15 cellular contexts compared by ENCODE assay signal in the genomic region with DNA sequence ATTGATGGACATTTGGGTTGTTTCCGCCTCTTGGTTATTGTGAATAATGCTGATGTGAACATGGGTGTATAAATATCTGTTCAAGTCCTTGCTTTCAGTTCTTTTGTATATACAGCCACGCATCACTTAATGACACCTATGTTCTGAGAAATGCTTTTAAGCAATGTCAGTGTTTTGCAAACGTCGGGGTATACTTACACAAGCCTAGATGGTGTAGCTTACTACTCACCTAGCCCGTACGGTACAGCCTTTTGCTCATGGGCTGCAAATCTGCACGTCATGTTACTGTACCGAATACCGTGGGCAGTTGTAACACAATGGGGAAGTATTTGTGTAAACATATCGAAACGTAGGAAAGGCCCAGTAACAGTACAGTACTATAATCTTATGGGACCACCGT. TPM values are rescaled to one million over a fixed set of nuclear protein-coding genes. Genes with fewer than 3 reads are reported as not detected.
A peak's percentile ranks its signal among the peaks of the same experiment; 100 is the strongest.
DNase-seq lines count a peak whose midpoint lies in the region; ATAC-seq, FAIRE-seq and TF ChIP-seq lines count a peak whose summit lies in the region.
"Had no signal": no experiment of that assay in that cellular context is flagged by ENCODE, and none has a peak within 500 bp of the region (broad histone marks: within the 10 kb centered on the region; RNA-seq: fewer than 3 reads in every experiment).

No MANE protein-coding gene starts in this region.

- no peak for TF ChIP-seq POLR2A in GM12892 (IDR thresholded peaks at IDR 0.05; ENCODE audit: low read depth, low read length)

- DNase-seq in GM12892 (ENCODE audit: insufficient read length) (no peak), HL-60 (ENCODE audit: low read depth in 1 of 2, low spot score in 1 of 2) (peak in 1 of 2 experiments; percentile 65), left lung (no peak), 8988T (no peak), RWPE1 (ENCODE audit: low spot score) (no peak), NCI-H510A (lab: John Stamatoyannopoulos, UW) (no peak), SKM-1 treated with dmso at 0.1 percent for 144 hours (lab: John Stamatoyannopoulos, UW; ENCODE audit: unreplicated experiment) (no peak)
- DNase-seq: activated CD4-positive, alpha-beta T cell treated with anti-CD3 and anti-CD28 coated beads for 1 hour; BE2C; GDM1; mesenchymal stem cell; MG63; SHP77; stimulated activated naive CD4-positive, alpha-beta T cell treated with Interleukin-2 at 50 U/mL for 16 hours had no signal

- H3K9me3 ChIP-seq in left lung: peaks cover 0 to 3% of the 10 kb centered on the region in 2 donors
- H3K9me3 ChIP-seq: BE2C had no signal

- H3K27me3 ChIP-seq in HL-60 (ENCODE audit: insufficient read depth, poor library complexity, severe bottlenecking) (no peaks in the 10 kb centered on the region), left lung (no peaks in the 10 kb centered on the region)
- H3K27me3 ChIP-seq: BE2C, MG63 had no signal

- CTCF ChIA-PET in RWPE1 (lab: Yijun Ruan, JAX): no interaction called here

- intact Hi-C loops in left lung (cut with DNase I): no loop called here

- POLR2A ChIA-PET in RWPE1 (lab: Yijun Ruan, JAX; ENCODE audit: low non-redundant PET): no interaction called here

- peak; percentile 73 for FAIRE-seq in GM12892 (lab: Jason Lieb, UNC)

- ATAC-seq in GM21447 (IDR thresholded peaks at IDR 0.05; ENCODE audit: unreplicated experiment): peak; percentile 46
- ATAC-seq in left lung: peak; percentile 37

- H3K4me3 ChIP-seq in HL-60 (replicated peaks; ENCODE audit: insufficient read depth, low read length) (no peak overlapping the region), left lung (no peak overlapping the region)
- H3K4me3 ChIP-seq: MG63 had no signal

- no peak for TF ChIP-seq CTCF in HL-60 (IDR thresholded peaks at IDR 0.05; ENCODE audit: insufficient read depth, low read length)
- no peak for TF ChIP-seq CTCF in left lung (IDR thresholded peaks at IDR 0.05)
- TF ChIP-seq CTCF in RWPE1 (conservative IDR thresholded peaks at IDR 0.05; ENCODE audit: low read depth): no peak

- peaks cover 0 to 88% of the 10 kb centered on the region in 2 donors for H3K4me1 ChIP-seq in left lung
- H3K4me1 ChIP-seq: BE2C had no signal

- H3K27ac ChIP-seq in HL-60 (replicated peaks) (peak overlapping the region; percentile 36), left lung (peak overlapping the region in 1 of 2 donors; percentile 72), RWPE1 (no peak overlapping the region)

- H3K36me3 ChIP-seq in left lung: no peaks in the 10 kb centered on the region
- H3K36me3 ChIP-seq: BE2C had no signal

RNA-seq across cellular contexts. Expression of gene RALB, which starts 12.3 kb away (rescaled TPM):
- polyA plus RNA-seq in GM12892 (2012; ENCODE audit: missing spikeins): 79.0 TPM
- 10 to 100 TPM; 50.5 to 68.1 TPM for total RNA-seq in left lung

RNA-seq across cellular contexts. Expression of gene TMEM185B, which starts 41.8 kb away (rescaled TPM):
- 7.8 TPM for polyA plus RNA-seq in GM12892 (2012; ENCODE audit: missing spikeins)
- total RNA-seq in left lung: 10 to 100 TPM; 24.3 to 29.1 TPM
